30 cellular contexts compared by ENCODE assay signal in genomic region chr15:32817570-32817969, GRCh38.
"Had no signal": no experiment of that assay in that cellular context is flagged by ENCODE, and none has a peak within 500 bp of the region (broad histone marks: within the 10 kb centered on the region; RNA-seq: fewer than 3 reads in every experiment).

No MANE protein-coding gene starts in this region.

- ATAC-seq: activated CD8-positive, alpha-beta T cell treated with anti-CD3 and anti-CD28 coated beads for 36 hours; activated T-cell treated with anti-CD3 and anti-CD28 coated beads, Interleukin-2, amount 50 U/mL, for 72 hours; activated T-helper 17 cell treated with anti-CD3 and anti-CD28 coated beads, Interleukin-2, amount 50 U/mL, for 72 hours; T-helper 17 cell had no signal

- H3K36me3 ChIP-seq: ascending aorta, cardiac muscle cell, colonic mucosa, WERI-Rb-1 had no signal

- H3K27me3 ChIP-seq: ascending aorta, cardiac muscle cell, colonic mucosa had no signal

- DNase-seq: activated CD4-positive, alpha-beta T cell treated with anti-CD3 and anti-CD28 coated beads for 1 hour; activated CD4-positive, alpha-beta T cell treated with anti-CD3 and anti-CD28 coated beads for 48 hours; activated CD4-positive, alpha-beta T cell treated with anti-CD3 and anti-CD28 coated beads, Interleukin-2, amount 50 U/mL, for 4 hours; activated CD4-positive, CD25-positive, alpha-beta regulatory T cell; activated CD8-positive, alpha-beta T cell treated with anti-CD3 and anti-CD28 coated beads for 36 hours; activated gamma-delta T cell; activated naive CD4-positive, alpha-beta T cell treated with Interleukin-2 at 50 U/mL for 16 hours; activated naive CD8-positive, alpha-beta T cell treated with anti-CD3 and anti-CD28 coated beads, Interleukin-2, amount 10 ng/mL, durations not matched to agents 7 days and 5 days; activated T-cell treated with anti-CD3 and anti-CD28 coated beads, Interleukin-2, amount 50 U/mL, for 1 hour; activated T-cell treated with anti-CD3 and anti-CD28 coated beads, Interleukin-2, amount 50 U/mL, for 72 hours; amygdala; colonic mucosa; KG1; MM.1S; MV-4-11; NCI-H1092; NCI-H1436 treated with DMSO at 0.1 percent for 48 hours; NCI-H1694 treated with DMSO at 0.1 percent for 48 hours; NCI-H2029 treated with DMSO at 0.1 percent for 48 hours; NCI-H2171 treated with DMSO at 0.1 percent for 48 hours; NCI-H2227 treated with DMSO at 0.1 percent for 48 hours; NCI-H446 treated with DMSO at 0.1 percent for 48 hours; NCI-H524; Right ventricle myocardium superior; T-helper 17 cell; WERI-Rb-1 had no signal

- H3K9me3 ChIP-seq: ascending aorta, colonic mucosa had no signal

- H3K4me3 ChIP-seq: ascending aorta, cardiac muscle cell, colonic mucosa, SK-N-MC had no signal

- H3K4me1 ChIP-seq: ascending aorta, colonic mucosa had no signal

- H3K27ac ChIP-seq: ascending aorta, cardiac muscle cell, colonic mucosa, SK-N-MC, WERI-Rb-1 had no signal
